In the genomic region with DNA sequence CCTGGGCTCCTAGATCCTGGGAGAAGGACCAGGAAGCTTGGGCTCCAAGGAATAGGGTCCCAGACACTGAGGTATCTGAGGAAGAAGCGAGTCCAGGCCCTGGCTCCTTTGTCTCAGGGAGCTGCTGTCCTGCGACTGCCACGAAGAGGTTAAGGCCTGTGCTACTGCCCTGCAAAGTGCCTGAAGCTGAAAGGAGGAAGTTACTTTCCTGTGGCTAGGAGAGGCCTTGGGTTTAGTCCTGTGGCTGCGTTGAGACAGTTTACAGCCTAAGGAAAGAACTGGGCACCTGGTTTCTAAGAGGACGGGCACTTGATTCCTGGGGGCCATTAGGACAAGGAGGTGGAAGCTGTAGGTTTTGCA, we compare ENCODE assay signal across 2 cellular contexts.
TF ChIP-seq lines count a peak whose summit lies in the region.

No MANE protein-coding gene starts in this region.

TF ChIP-seq in SK-N-SH, 30 proteins besides CTCF, POLR2A, EP300 and RAD21 (continued from another document):
- TF ChIP-seq, protein P1, sequence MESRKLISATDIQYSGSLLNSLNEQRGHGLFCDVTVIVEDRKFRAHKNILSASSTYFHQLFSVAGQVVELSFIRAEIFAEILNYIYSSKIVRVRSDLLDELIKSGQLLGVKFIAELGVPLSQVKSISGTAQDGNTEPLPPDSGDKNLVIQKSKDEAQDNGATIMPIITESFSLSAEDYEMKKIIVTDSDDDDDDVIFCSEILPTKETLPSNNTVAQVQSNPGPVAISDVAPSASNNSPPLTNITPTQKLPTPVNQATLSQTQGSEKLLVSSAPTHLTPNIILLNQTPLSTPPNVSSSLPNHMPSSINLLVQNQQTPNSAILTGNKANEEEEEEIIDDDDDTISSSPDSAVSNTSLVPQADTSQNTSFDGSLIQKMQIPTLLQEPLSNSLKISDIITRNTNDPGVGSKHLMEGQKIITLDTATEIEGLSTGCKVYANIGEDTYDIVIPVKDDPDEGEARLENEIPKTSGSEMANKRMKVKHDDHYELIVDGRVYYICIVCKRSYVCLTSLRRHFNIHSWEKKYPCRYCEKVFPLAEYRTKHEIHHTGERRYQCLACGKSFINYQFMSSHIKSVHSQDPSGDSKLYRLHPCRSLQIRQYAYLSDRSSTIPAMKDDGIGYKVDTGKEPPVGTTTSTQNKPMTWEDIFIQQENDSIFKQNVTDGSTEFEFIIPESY (IDR thresholded peaks at IDR 0.05; ENCODE audit: borderline replicate concordance, low read depth) = no peak
- TF ChIP-seq MEF2A (IDR thresholded peaks at IDR 0.05; ENCODE audit: borderline replicate concordance, low read depth) (no peak), YY1 (IDR thresholded peaks at IDR 0.05; ENCODE audit: low read depth) (no peak), RCOR1 (IDR thresholded peaks at IDR 0.05; ENCODE audit: low read length) (no peak)

TF ChIP-seq in SK-N-SH treated with all-trans-retinoic acid at 6 μM for 48 hours, 23 proteins besides CTCF, POLR2A, EP300 and RAD21 (continued from another document):
- TF ChIP-seq BACH2 (CRISPR knock-in tag; IDR thresholded peaks at IDR 0.05; ENCODE audit: borderline replicate concordance) (no peak), ESRRG (CRISPR knock-in tag; IDR thresholded peaks at IDR 0.05) (no peak)
